In genomic region chr3:14150491-14151230, GRCh38 we compare ENCODE assay signal across 1 cellular context.
A peak's percentile ranks its signal among the peaks of the same experiment; 100 is the strongest.
TF ChIP-seq lines count a peak whose summit lies in the region.

No MANE protein-coding gene starts in this region.

TF ChIP-seq in K562, 482 proteins besides CTCF, POLR2A, EP300 and RAD21:
- TF ChIP-seq E2F8 (IDR thresholded peaks at IDR 0.05; ENCODE audit: low read depth, partially characterized antibody) (no peak), CBFB (CRISPR knock-in tag; IDR thresholded peaks at IDR 0.05) (0 out of 2 replicates have a peak, but pooled peaks have one; percentile 29)
